16 cellular contexts compared by ENCODE assay signal in the genomic region with DNA sequence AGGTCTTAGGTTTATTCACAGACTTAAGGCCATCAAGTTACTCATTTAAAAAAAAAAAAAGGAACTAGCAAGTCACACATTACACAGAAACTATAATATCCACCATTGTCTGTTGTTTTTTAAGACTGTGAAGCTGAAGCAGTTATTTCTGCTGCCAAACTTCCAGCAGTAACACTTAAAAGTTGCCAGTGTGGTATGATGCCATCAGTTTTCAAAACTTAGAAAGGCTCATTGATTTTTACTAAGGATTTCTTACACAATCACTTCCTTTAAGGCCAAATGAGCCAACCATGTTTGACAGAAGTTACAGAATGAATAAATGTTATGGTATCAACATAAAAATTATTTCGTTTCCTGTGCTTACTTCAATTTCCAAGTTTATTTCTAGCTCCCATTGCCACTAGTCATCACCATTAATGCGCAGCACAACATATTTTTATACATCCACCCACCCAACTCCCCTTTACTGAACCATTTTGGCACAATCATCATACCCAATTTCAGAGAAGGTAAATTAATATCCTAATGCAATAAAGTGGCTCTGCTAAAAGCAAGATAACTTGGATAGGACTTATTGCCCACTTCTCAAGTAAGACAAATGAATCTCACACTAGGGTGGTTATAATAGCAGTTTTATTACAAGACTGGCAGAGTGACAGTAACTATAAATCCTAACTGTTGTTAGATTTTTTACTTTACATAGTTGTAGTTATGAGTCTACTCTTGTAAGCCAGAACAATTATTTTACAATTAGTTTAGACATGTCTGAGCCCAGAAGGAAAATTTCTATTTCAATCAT. TPM values are rescaled to one million over a fixed set of nuclear protein-coding genes. Genes with fewer than 3 reads are reported as not detected.
DNase-seq lines count a peak whose midpoint lies in the region; ATAC-seq and TF ChIP-seq lines count a peak whose summit lies in the region.
"Had no signal": no experiment of that assay in that cellular context is flagged by ENCODE, and none has a peak within 500 bp of the region (broad histone marks: within the 10 kb centered on the region; RNA-seq: fewer than 3 reads in every experiment).

No MANE protein-coding gene starts in this region.

- H3K9me2 ChIP-seq in PC-3 (replicated peaks; ENCODE audit: low read length), result no peaks in the 10 kb centered on the region

- no peak overlapping the region for H2AFZ ChIP-seq in PC-3 (ENCODE audit: low read length)
- H2AFZ ChIP-seq: parathyroid adenoma had no signal

- H4K20me1 ChIP-seq in PC-3 (ENCODE audit: low read length), result no peaks in the 10 kb centered on the region

- peaks cover 15% of the 10 kb centered on the region for H3K36me3 Mint-ChIP-seq in nephron progenitor cell (ENCODE audit: low read depth)

- intact Hi-C loops in PC-3 (cut with micrococcal nuclease), result loop anchor here (1.0 to 5.0 kb wide), 4 partner anchors 16 to 181 kb away; no protein-coding TSS in a partner anchor
- intact Hi-C loops in testis (cut with DNase I; ENCODE audit: low total_unique reads), result no loop called here

- H3K4me1 ChIP-seq in PC-3 (ENCODE audit: insufficient read depth, low read length) (peaks cover 81% of the 10 kb centered on the region), testis (no peaks in the 10 kb centered on the region)

- no peaks in the 10 kb centered on the region for H3K9me3 Mint-ChIP-seq in nephron progenitor cell

- H3K4me3 Mint-ChIP-seq in nephron progenitor cell, result no peak overlapping the region
- H3K4me3 Mint-ChIP-seq: stimulated activated naive CD8-positive, alpha-beta T cell treated with anti-CD3 and anti-CD28 coated beads, Interleukin-15, Interleukin-2, amounts not matched to agents 100 ng/mL and 50 ng/mL, for 24 hours had no signal

- DNase-seq in CD1c-positive myeloid dendritic cell (ENCODE audit: extremely low spot score) (peak; percentile 36), PC-3 (peak; percentile 21), epithelial cell of esophagus (ENCODE audit: low read depth) (peak; percentile 39), nephron progenitor cell (no peak), testis (no peak), NCI-H1417 (lab: John Stamatoyannopoulos, UW) (no peak), pons (ENCODE audit: low spot score) (no peak), NCI-H2081 (lab: John Stamatoyannopoulos, UW) (no peak)
- DNase-seq: activated CD4-positive, alpha-beta T cell treated with anti-CD3 and anti-CD28 coated beads, Interleukin-2, amount 50 U/mL, for 48 hours; activated T-cell treated with anti-CD3 and anti-CD28 coated beads, Interleukin-2, amount 50 U/mL, for 48 hours; heart right ventricle; stimulated activated CD4-positive, alpha-beta T cell treated with anti-CD3 and anti-CD28 coated beads, Interleukin-15, amount 100 ng/mL, for 24 hours had no signal

- H3K4me3 ChIP-seq in PC-3 (ENCODE audit: low read length) (0 out of 2 replicates have a peak overlapping the region, but pooled peaks have one; percentile 65), epithelial cell of esophagus (ENCODE audit: low read length) (no peak overlapping the region), testis (no peak overlapping the region)
- H3K4me3 ChIP-seq: heart right ventricle had no signal

- H3K9ac ChIP-seq in PC-3 (ENCODE audit: low read length), result peak overlapping the region; percentile 52
- H3K9ac ChIP-seq: KMS-11, parathyroid adenoma had no signal

- WGBS in testis, 2 donors, result 83 to 89% methylated on average over 2 of the region's 2 CpGs

- H3K4me2 ChIP-seq in PC-3 (ENCODE audit: low read length), result peak overlapping the region; percentile 92
- H3K4me2 ChIP-seq: KMS-11 had no signal

- ATAC-seq in PC-3, result no peak
- ATAC-seq: heart right ventricle had no signal

- BruUV-seq in PC-3 (replicated peaks; lab: Mats Ljungman, UMichigan), result no TSS peak

- H3K79me2 ChIP-seq in PC-3 (ENCODE audit: low read length), result peaks cover 99% of the 10 kb centered on the region

- no peaks in the 10 kb centered on the region for H3K9me3 ChIP-seq in PC-3 (ENCODE audit: low read length)
- no peaks in the 10 kb centered on the region for H3K9me3 ChIP-seq in testis
- H3K9me3 ChIP-seq: heart right ventricle had no signal

- CTCF ChIA-PET in PC-3 (lab: Charles Lee), result no interaction called here

- POLR2A ChIA-PET in PC-3 (lab: Charles Lee; ENCODE audit: unreplicated experiment), result interaction anchor here (0.7 kb wide), 1 partner anchor 12 kb away, joined by 5 read pairs; no protein-coding TSS in a partner anchor

- H3F3A ChIP-seq in PC-3 (ENCODE audit: low read length, unreplicated experiment), result no peaks in the 10 kb centered on the region

- H3K36me3 ChIP-seq in PC-3 (ENCODE audit: low read depth, low read length), result no peaks in the 10 kb centered on the region
- no peaks in the 10 kb centered on the region for H3K36me3 ChIP-seq in testis (ENCODE audit: low read depth, missing control alignments)
- H3K36me3 ChIP-seq: heart right ventricle had no signal

- no peaks in the 10 kb centered on the region for H3K27me3 ChIP-seq in PC-3 (ENCODE audit: low read length)
- H3K27me3 ChIP-seq in testis, result no peaks in the 10 kb centered on the region
- H3K27me3 ChIP-seq: heart right ventricle had no signal

- TF ChIP-seq POLR2A in testis (IDR thresholded peaks at IDR 0.05), result no peak

- H3K27ac ChIP-seq in PC-3 (ENCODE audit: low read length) (peak overlapping the region; percentile 86), testis (no peak overlapping the region)
- H3K27ac ChIP-seq: HL-60, KMS-11, parathyroid adenoma had no signal

- peak overlapping the region; percentile 97 for H3K27ac Mint-ChIP-seq in nephron progenitor cell
- H3K27ac Mint-ChIP-seq: stimulated activated naive CD8-positive, alpha-beta T cell treated with anti-CD3 and anti-CD28 coated beads, Interleukin-15, Interleukin-2, amounts not matched to agents 100 ng/mL and 50 ng/mL, for 24 hours had no signal

- TF ChIP-seq CTCF in PC-3 (conservative IDR thresholded peaks at IDR 0.05; ENCODE audit: low read depth, low read length), result no peak
- no peak for TF ChIP-seq CTCF in epithelial cell of esophagus (IDR thresholded peaks at IDR 0.05; ENCODE audit: insufficient read depth, low read depth, low read length, missing control alignments)
- no peak for TF ChIP-seq CTCF in nephron progenitor cell (IDR thresholded peaks at IDR 0.05)
- TF ChIP-seq CTCF in testis (IDR thresholded peaks at IDR 0.05), result no peak

- H3K27me3 Mint-ChIP-seq in nephron progenitor cell (ENCODE audit: low read depth, poor library complexity), result no peaks in the 10 kb centered on the region
- H3K27me3 Mint-ChIP-seq: stimulated activated naive CD8-positive, alpha-beta T cell treated with anti-CD3 and anti-CD28 coated beads, Interleukin-15, Interleukin-2, amounts not matched to agents 100 ng/mL and 50 ng/mL, for 24 hours had no signal

- peaks cover 90% of the 10 kb centered on the region for H3K4me1 Mint-ChIP-seq in nephron progenitor cell

RNA-seq across cellular contexts. Expression of a gene that starts 13.1 kb away (rescaled TPM):
- 16.8 and 23.0 TPM in 2 replicates for total RNA-seq in PC-3 (2014; rRNA removed)
- 1 to 10 TPM; 7.8 to 9.4 TPM for total RNA-seq in testis
- 13.8 TPM for polyA plus RNA-seq in testis (ENCODE audit: insufficient read depth, low read depth, low replicate concordance)

Comparison
In these comparisons a context has a peak if more than half of its experiments do, and no peak if none do; other contexts are left out.
1. DNase-seq: peak in CD1c-positive myeloid dendritic cell (single experiment), PC-3 (single experiment) and epithelial cell of esophagus (single experiment); none in nephron progenitor cell (single experiment), testis (single experiment), NCI-H1417 (0 of 3), pons (single experiment) and NCI-H2081 (0 of 2).